ENCODE assay signal across 8 cellular contexts in the genomic region with DNA sequence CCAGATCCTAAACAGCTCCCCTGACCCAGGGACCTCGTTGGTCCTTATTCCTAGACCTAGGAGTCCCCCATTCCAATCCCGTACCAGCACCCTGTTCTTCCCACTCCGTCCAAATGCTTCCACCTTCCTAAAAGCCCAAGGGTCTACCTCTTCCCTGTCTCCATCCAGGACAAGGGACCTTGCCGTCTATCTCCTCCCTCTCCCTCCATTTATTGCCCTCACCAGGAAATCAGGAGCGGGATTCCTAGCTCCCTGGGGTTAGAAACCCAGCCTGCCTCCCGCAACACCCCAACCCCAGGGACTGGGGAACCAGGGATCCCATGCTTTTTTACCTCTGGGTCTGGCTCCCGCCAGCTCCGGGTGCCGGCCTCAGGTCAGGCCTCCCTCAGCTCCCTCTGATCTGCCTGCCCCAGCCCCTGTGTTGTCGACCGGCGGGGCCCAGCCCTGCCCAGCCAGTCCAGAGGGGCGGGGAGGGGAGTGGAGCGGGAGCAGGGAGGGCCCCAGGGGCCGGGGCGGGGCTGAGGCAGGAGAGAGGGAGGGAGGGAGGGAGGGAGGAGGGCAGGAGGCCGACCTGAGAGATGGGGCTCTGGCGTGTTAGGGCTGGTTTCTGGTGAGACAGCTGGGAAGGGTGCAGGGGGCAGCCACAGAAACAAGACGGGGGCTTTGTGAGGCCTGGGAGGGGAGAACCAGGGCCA. TPM values are rescaled to one million over a fixed set of nuclear protein-coding genes. Genes with fewer than 3 reads are reported as not detected.
DNase-seq lines count a peak whose midpoint lies in the region; ATAC-seq and TF ChIP-seq lines count a peak whose summit lies in the region.

A gene with protein sequence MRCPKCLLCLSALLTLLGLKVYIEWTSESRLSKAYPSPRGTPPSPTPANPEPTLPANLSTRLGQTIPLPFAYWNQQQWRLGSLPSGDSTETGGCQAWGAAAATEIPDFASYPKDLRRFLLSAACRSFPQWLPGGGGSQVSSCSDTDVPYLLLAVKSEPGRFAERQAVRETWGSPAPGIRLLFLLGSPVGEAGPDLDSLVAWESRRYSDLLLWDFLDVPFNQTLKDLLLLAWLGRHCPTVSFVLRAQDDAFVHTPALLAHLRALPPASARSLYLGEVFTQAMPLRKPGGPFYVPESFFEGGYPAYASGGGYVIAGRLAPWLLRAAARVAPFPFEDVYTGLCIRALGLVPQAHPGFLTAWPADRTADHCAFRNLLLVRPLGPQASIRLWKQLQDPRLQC (minus strand): TSS at position 423 of the 695 bp plus-strand sequence. CDS start 596 bp downstream, outside the sequence.

- no peaks in the 10 kb centered on the region for H3K9me3 ChIP-seq in vagina

- H3K9me3 Mint-ChIP-seq in activated naive CD4-positive, alpha-beta T cell treated with anti-CD3 and anti-CD28 coated beads for 36 hours = no peaks in the 10 kb centered on the region
- peaks cover 9% of the 10 kb centered on the region for H3K9me3 Mint-ChIP-seq in glutamatergic neuron (ENCODE audit: unreplicated experiment)
- no peaks in the 10 kb centered on the region for H3K9me3 Mint-ChIP-seq in osteocyte (ENCODE audit: unreplicated experiment)

- H3K27ac Mint-ChIP-seq in activated naive CD4-positive, alpha-beta T cell treated with anti-CD3 and anti-CD28 coated beads for 36 hours = peak within 1 kb of the TSS; percentile 74
- H3K27ac Mint-ChIP-seq in glutamatergic neuron (ENCODE audit: unreplicated experiment) = peak within 1 kb of the TSS; percentile 98
- peak within 1 kb of the TSS; percentile 78 for H3K27ac Mint-ChIP-seq in osteocyte (ENCODE audit: unreplicated experiment)

- TF ChIP-seq POLR2A in vagina (IDR thresholded peaks at IDR 0.05) = peak in 1 of 2 donors; percentile 64

- H3K4me1 ChIP-seq in vagina = peaks cover 46% of the 10 kb centered on the region

- peaks cover 7% of the 10 kb centered on the region for H3K36me3 Mint-ChIP-seq in activated naive CD4-positive, alpha-beta T cell treated with anti-CD3 and anti-CD28 coated beads for 36 hours (ENCODE audit: low read depth)
- H3K36me3 Mint-ChIP-seq in glutamatergic neuron (ENCODE audit: unreplicated experiment) (no peaks in the 10 kb centered on the region), osteocyte (ENCODE audit: unreplicated experiment) (peaks cover 7% of the 10 kb centered on the region)

- H3K36me3 ChIP-seq in vagina = peaks cover 6 to 38% of the 10 kb centered on the region in 2 donors

- DNase-seq in NCI-H1436 (lab: John Stamatoyannopoulos, UW) (peak; percentile 71), NCI-H1436 treated with DMSO at 0.1 percent for 48 hours (lab: John Stamatoyannopoulos, UW) (no peak), NOMO-1 treated with dmso at 0.1 percent for 144 hours (lab: John Stamatoyannopoulos, UW; ENCODE audit: unreplicated experiment) (peak; percentile 88), glutamatergic neuron (peak; percentile 93), osteocyte (ENCODE audit: extremely low spot score, unreplicated experiment) (no peak), vagina (ENCODE audit: extremely low spot score in 2 of 2) (no peak)
- DNase-seq in activated naive CD4-positive, alpha-beta T cell treated with anti-CD3 and anti-CD28 coated beads for 36 hours = peak; percentile 63

- intact Hi-C loops in activated naive CD4-positive, alpha-beta T cell treated with anti-CD3 and anti-CD28 coated beads for 36 hours (cut with micrococcal nuclease) = loop anchor here (5.0 kb wide), 1 partner anchor 225 kb away; no protein-coding TSS in a partner anchor
- intact Hi-C loops in vagina (cut with DNase I) = no loop called here

- CTCF ChIA-PET in activated naive CD4-positive, alpha-beta T cell treated with anti-CD3 and anti-CD28 coated beads for 36 hours (lab: Charles Lee) = interaction anchor here (0.5 kb wide), 1 partner anchor 128 kb away, joined by 3 read pairs; no protein-coding TSS in a partner anchor

- no peaks in the 10 kb centered on the region for H3K27me3 Mint-ChIP-seq in activated naive CD4-positive, alpha-beta T cell treated with anti-CD3 and anti-CD28 coated beads for 36 hours (ENCODE audit: low read depth)
- H3K27me3 Mint-ChIP-seq in glutamatergic neuron (ENCODE audit: unreplicated experiment) = peaks cover 11% of the 10 kb centered on the region
- no peaks in the 10 kb centered on the region for H3K27me3 Mint-ChIP-seq in osteocyte (ENCODE audit: unreplicated experiment)

- TF ChIP-seq CTCF in glutamatergic neuron (IDR thresholded peaks at IDR 0.05; ENCODE audit: partially characterized antibody, unreplicated experiment) = no peak
- TF ChIP-seq CTCF in osteocyte (IDR thresholded peaks at IDR 0.05) = no peak
- no peak for TF ChIP-seq CTCF in vagina (IDR thresholded peaks at IDR 0.05)

- H3K4me3 ChIP-seq in vagina = peak within 1 kb of the TSS; percentile 54 to 61

- H3K4me3 Mint-ChIP-seq in activated naive CD4-positive, alpha-beta T cell treated with anti-CD3 and anti-CD28 coated beads for 36 hours = peak within 1 kb of the TSS; percentile 65
- peak within 1 kb of the TSS; percentile 98 for H3K4me3 Mint-ChIP-seq in glutamatergic neuron (ENCODE audit: unreplicated experiment)
- H3K4me3 Mint-ChIP-seq in osteocyte (ENCODE audit: unreplicated experiment) = peak within 1 kb of the TSS; percentile 53

- H3K27ac ChIP-seq in vagina = peak within 1 kb of the TSS; percentile 90

- peaks cover 23% of the 10 kb centered on the region for H3K4me1 Mint-ChIP-seq in activated naive CD4-positive, alpha-beta T cell treated with anti-CD3 and anti-CD28 coated beads for 36 hours (ENCODE audit: low read depth)
- H3K4me1 Mint-ChIP-seq in glutamatergic neuron (ENCODE audit: low read depth, unreplicated experiment) = peaks cover 13% of the 10 kb centered on the region
- peaks cover 13% of the 10 kb centered on the region for H3K4me1 Mint-ChIP-seq in osteocyte (ENCODE audit: unreplicated experiment)

- H3K27me3 ChIP-seq in vagina = no peaks in the 10 kb centered on the region

- no peak for ATAC-seq in GM21360 (IDR thresholded peaks at IDR 0.05; ENCODE audit: unreplicated experiment)

RNA-seq across cellular contexts. Expression of the gene that starts here (rescaled TPM):
- total RNA-seq in activated naive CD4-positive, alpha-beta T cell treated with anti-CD3 and anti-CD28 coated beads for 36 hours = under 1 TPM in 1 of 2 experiments, not detected in 1; 0.29 TPM
- total RNA-seq in glutamatergic neuron (ENCODE audit: unreplicated experiment) (15.9 TPM), osteocyte (0.35 and 1.5 TPM in 2 replicates), vagina (35.8 TPM)

Comparison
In these comparisons a context has a peak if more than half of its experiments do, and no peak if none do; other contexts are left out.
1. DNase-seq: peak in NCI-H1436 (single experiment), NOMO-1 treated with dmso at 0.1 percent for 144 hours (single experiment) and glutamatergic neuron (single experiment); none in NCI-H1436 treated with DMSO at 0.1 percent for 48 hours (single experiment), osteocyte (single experiment) and vagina (0 of 2).
2. Peak in DNase-seq in activated naive CD4-positive, alpha-beta T cell treated with anti-CD3 and anti-CD28 coated beads for 36 hours; RNA of the gene not detected or under 1 TPM.
3. Peak in every context shown above with its lines, with median percentiles within 50 percentile points of each other: H3K27ac Mint-ChIP-seq and H3K4me3 Mint-ChIP-seq.